ENCODE assay signal across 20 cellular contexts in genomic region chr5:922041-922744, GRCh38.
"Had no signal": no experiment of that assay in that cellular context is flagged by ENCODE, and none has a peak within 500 bp of the region (broad histone marks: within the 10 kb centered on the region; RNA-seq: fewer than 3 reads in every experiment).

No MANE protein-coding gene starts in this region.

- H3K9me3 Mint-ChIP-seq: activated CD8-positive, alpha-beta T cell treated with anti-CD3 and anti-CD28 coated beads for 36 hours; activated naive CD4-positive, alpha-beta T cell treated with anti-CD3 and anti-CD28 coated beads, Interleukin-2, amount 10 ng/mL, durations not matched to agents 7 days and 5 days; activated naive CD8-positive, alpha-beta T cell treated with anti-CD3 and anti-CD28 coated beads for 36 hours; activated T-cell treated with anti-CD3 and anti-CD28 coated beads, Interleukin-2, amount 50 U/mL, for 24 hours; activated T-helper 1 cell treated with anti-CD3 and anti-CD28 coated beads, Interleukin-12 subunit alpha, Interleukin-12 subunit beta, Interleukin-2, Interleukin-4 antibody, amounts not matched to agents 30 ng/mL and 10 ng/mL and 1 ng/mL, durations not matched to agents 14 hours and 24 hours and 36 hours; T-cell had no signal

- H3K4me3 Mint-ChIP-seq: activated CD8-positive, alpha-beta T cell treated with anti-CD3 and anti-CD28 coated beads for 36 hours; activated naive CD4-positive, alpha-beta T cell treated with anti-CD3 and anti-CD28 coated beads, Interleukin-2, amount 10 ng/mL, durations not matched to agents 7 days and 5 days; activated naive CD8-positive, alpha-beta T cell treated with anti-CD3 and anti-CD28 coated beads for 36 hours; activated T-cell treated with anti-CD3 and anti-CD28 coated beads, Interleukin-2, amount 50 U/mL, for 24 hours; activated T-helper 1 cell treated with anti-CD3 and anti-CD28 coated beads, Interleukin-12 subunit alpha, Interleukin-12 subunit beta, Interleukin-2, Interleukin-4 antibody, amounts not matched to agents 30 ng/mL and 10 ng/mL and 1 ng/mL, durations not matched to agents 14 hours and 24 hours and 36 hours; T-cell had no signal

- DNase-seq: activated CD4-positive, alpha-beta T cell treated with anti-CD3 and anti-CD28 coated beads for 4 hours; activated CD8-positive, alpha-beta T cell treated with anti-CD3 and anti-CD28 coated beads for 36 hours; activated gamma-delta T cell; activated naive CD4-positive, alpha-beta T cell treated with anti-CD3 and anti-CD28 coated beads, Interleukin-2, amount 10 ng/mL, durations not matched to agents 7 days and 5 days; activated naive CD8-positive, alpha-beta T cell treated with anti-CD3 and anti-CD28 coated beads for 36 hours; activated T-cell treated with anti-CD3 and anti-CD28 coated beads, Interleukin-2, amount 50 U/mL, for 24 hours; brain microvascular endothelial cell; KG1; NCI-H1048; NCI-H1930; NCI-H2171; NCI-H2227 treated with DMSO at 0.1 percent for 48 hours; NCI-H526; NCI-H82; RPMI8226; T-cell; WERI-Rb-1 had no signal

- ATAC-seq: activated CD4-positive, CD25-positive, alpha-beta regulatory T cell treated with anti-CD3 and anti-CD28 coated beads, Interleukin-2, amount 50 U/mL, for 24 hours; activated CD8-positive, alpha-beta T cell treated with anti-CD3 and anti-CD28 coated beads for 36 hours; Right ventricle myocardium inferior; T-cell had no signal

- H3K36me3 Mint-ChIP-seq: T-cell had no signal

- H3K27ac Mint-ChIP-seq: activated CD8-positive, alpha-beta T cell treated with anti-CD3 and anti-CD28 coated beads for 36 hours; activated naive CD4-positive, alpha-beta T cell treated with anti-CD3 and anti-CD28 coated beads, Interleukin-2, amount 10 ng/mL, durations not matched to agents 7 days and 5 days; activated naive CD8-positive, alpha-beta T cell treated with anti-CD3 and anti-CD28 coated beads for 36 hours; activated T-cell treated with anti-CD3 and anti-CD28 coated beads, Interleukin-2, amount 50 U/mL, for 24 hours; activated T-helper 1 cell treated with anti-CD3 and anti-CD28 coated beads, Interleukin-12 subunit alpha, Interleukin-12 subunit beta, Interleukin-2, Interleukin-4 antibody, amounts not matched to agents 30 ng/mL and 10 ng/mL and 1 ng/mL, durations not matched to agents 14 hours and 24 hours and 36 hours; T-cell had no signal
